In the genomic region with DNA sequence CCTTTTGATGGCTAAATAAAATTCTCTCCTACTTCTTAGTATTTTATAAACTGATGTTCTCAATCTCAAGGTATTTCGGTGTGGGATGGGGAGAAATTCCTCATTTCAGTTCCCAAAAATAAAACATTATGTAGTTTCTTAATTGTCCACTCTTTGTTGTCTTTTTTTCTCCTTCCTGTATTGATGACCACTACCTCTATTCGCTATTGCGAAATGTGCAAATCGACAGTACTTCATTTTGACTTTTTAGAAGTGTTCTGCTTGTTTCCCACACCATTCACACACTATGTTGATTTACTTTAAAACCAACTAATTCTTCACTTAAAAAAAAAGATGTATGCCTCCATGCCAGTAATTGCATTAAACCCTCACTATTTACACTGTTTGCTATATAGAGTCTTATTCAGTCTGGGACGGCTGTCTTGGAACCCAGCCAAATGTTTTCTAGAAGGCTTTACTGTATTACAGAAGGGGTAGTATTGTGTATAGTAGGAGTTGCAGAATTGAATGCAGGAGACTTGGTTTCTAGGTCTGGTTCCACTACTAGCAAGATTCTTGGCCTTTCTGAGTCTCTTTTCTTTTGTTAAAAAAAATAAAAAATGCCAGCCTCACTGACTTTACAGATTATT, we compare ENCODE assay signal across 19 cellular contexts. TPM values are rescaled to one million over a fixed set of nuclear protein-coding genes. Genes with fewer than 3 reads are reported as not detected.
A peak's percentile ranks its signal among the peaks of the same experiment; 100 is the strongest.
DNase-seq lines count a peak whose midpoint lies in the region; ATAC-seq, FAIRE-seq and TF ChIP-seq lines count a peak whose summit lies in the region.
"Had no signal": no experiment of that assay in that cellular context is flagged by ENCODE, and none has a peak within 500 bp of the region (broad histone marks: within the 10 kb centered on the region; RNA-seq: fewer than 3 reads in every experiment).

No MANE protein-coding gene starts in this region.

- no peak overlapping the region for H3K4me3 ChIP-seq in BLaER1 treated with 17β-estradiol and CSF1 and Interleukin-3, amounts not matched to agents 10 nM and 100 nM
- H3K4me3 ChIP-seq in H7 (ENCODE audit: insufficient read depth, low read depth, low read length) = no peak overlapping the region
- H3K4me3 ChIP-seq: thyroid gland had no signal

- peaks cover 17 to 51% (median 24%) of the 10 kb centered on the region in 10 experiments for H3K4me1 ChIP-seq in BLaER1 treated with 17β-estradiol and CSF1 and Interleukin-3, amounts not matched to agents 10 nM and 100 nM

- H3K27me3 ChIP-seq in BLaER1 treated with 17β-estradiol and CSF1 and Interleukin-3, amounts not matched to agents 10 nM and 100 nM = no peaks in the 10 kb centered on the region
- H3K27me3 ChIP-seq in H7 (ENCODE audit: control insufficient read depth, insufficient read depth, low read length) = peaks cover 3% of the 10 kb centered on the region; the same call in 1 of the 2 replicates
- H3K27me3 ChIP-seq: thyroid gland had no signal

- DNase-seq in D721Med (ENCODE audit: insufficient read length, low spot score) = no peak
- DNase-seq in NCI-H345 treated with DMSO at 0.1 percent for 48 hours (lab: John Stamatoyannopoulos, UW; ENCODE audit: unreplicated experiment) = peak; percentile 71
- peak; percentile 22 to 41 for DNase-seq in erythroblast (lab: John Stamatoyannopoulos, UW)
- no peak for DNase-seq in T1000 (lab: John Stamatoyannopoulos, UW)
- no peak for DNase-seq in H7
- DNase-seq: activated CD4-positive, alpha-beta T cell treated with anti-CD3 and anti-CD28 coated beads, Interleukin-2, amount 50 U/mL, for 4 hours; activated naive CD4-positive, alpha-beta T cell treated with anti-CD3 and anti-CD28 coated beads, Interleukin-2, amount 50 U/mL, for 16 hours; activated T-cell treated with anti-CD3 and anti-CD28 coated beads, Interleukin-2, amount 50 U/mL, for 1 hour; cortex of kidney; immature natural killer cell; Karpas-422; naive thymus-derived CD8-positive, alpha-beta T cell; NCI-H2107; PC-3; posterior cingulate gyrus; SK-N-SH; thyroid gland had no signal

- no peak for TF ChIP-seq POLR2A in erythroblast (IDR thresholded peaks at IDR 0.05; ENCODE audit: low read length)

- H3K9ac ChIP-seq in BLaER1 treated with 17β-estradiol and CSF1 and Interleukin-3, amounts not matched to agents 10 nM and 100 nM = no peak overlapping the region
- H3K9ac ChIP-seq: SK-N-SH had no signal

- peak; percentile 41 for FAIRE-seq in D721Med (lab: Jason Lieb, UNC)

- no peak for TF ChIP-seq CTCF in D721Med (IDR thresholded peaks at IDR 0.05; ENCODE audit: insufficient read depth, missing control alignments)

- peaks cover 8 to 44% (median 29%) of the 10 kb centered on the region in 11 experiments; a peak in 21 of 22 replicates for H3K36me3 ChIP-seq in BLaER1 treated with 17β-estradiol and CSF1 and Interleukin-3, amounts not matched to agents 10 nM and 100 nM
- no peaks in the 10 kb centered on the region for H3K36me3 ChIP-seq in H7 (replicated peaks; ENCODE audit: control insufficient read depth, insufficient read depth, low read length)
- H3K36me3 ChIP-seq: thyroid gland had no signal

- peak overlapping the region in 6 of 11 experiments; percentile 28 to 83 (median 66); a peak in 10 of 22 replicates for H3K4me2 ChIP-seq in BLaER1 treated with 17β-estradiol and CSF1 and Interleukin-3, amounts not matched to agents 10 nM and 100 nM
- H3K4me2 ChIP-seq: SK-N-SH had no signal

- H3K27ac ChIP-seq in BLaER1 treated with 17β-estradiol and CSF1 and Interleukin-3, amounts not matched to agents 10 nM and 100 nM = no peak overlapping the region
- H3K27ac ChIP-seq: thyroid gland had no signal

- peaks cover 0 to 35% (median 25%) of the 10 kb centered on the region in 11 experiments; a peak in 20 of 22 replicates for H3K9me3 ChIP-seq in BLaER1 treated with 17β-estradiol and CSF1 and Interleukin-3, amounts not matched to agents 10 nM and 100 nM (replicated peaks in 1 of 11)
- H3K9me3 ChIP-seq: SK-N-SH, thyroid gland had no signal

- peaks cover 28 to 97% (median 88%) of the 10 kb centered on the region in 11 experiments; a peak in 21 of 22 replicates for H4K20me1 ChIP-seq in BLaER1 treated with 17β-estradiol and CSF1 and Interleukin-3, amounts not matched to agents 10 nM and 100 nM

- ATAC-seq in HG02678 (IDR thresholded peaks at IDR 0.05; ENCODE audit: unreplicated experiment) = no peak
- ATAC-seq: naive thymus-derived CD8-positive, alpha-beta T cell; PC-3 had no signal

RNA-seq across cellular contexts. Expression of gene RNF2, which starts 5.6 kb away (rescaled TPM):
- 41.3 and 53.0 TPM in 2 replicates for total RNA-seq in H7 (2014; rRNA removed; shearing (Covaris generic))

Comparison
In these comparisons a context has a peak if more than half of its experiments do, and no peak if none do; other contexts are left out.
1. DNase-seq: peak in NCI-H345 treated with DMSO at 0.1 percent for 48 hours (single experiment) and erythroblast (2 of 2); none in D721Med (single experiment), T1000 (single experiment) and H7 (single experiment).